ENCODE assay signal across 17 cellular contexts in the genomic region with DNA sequence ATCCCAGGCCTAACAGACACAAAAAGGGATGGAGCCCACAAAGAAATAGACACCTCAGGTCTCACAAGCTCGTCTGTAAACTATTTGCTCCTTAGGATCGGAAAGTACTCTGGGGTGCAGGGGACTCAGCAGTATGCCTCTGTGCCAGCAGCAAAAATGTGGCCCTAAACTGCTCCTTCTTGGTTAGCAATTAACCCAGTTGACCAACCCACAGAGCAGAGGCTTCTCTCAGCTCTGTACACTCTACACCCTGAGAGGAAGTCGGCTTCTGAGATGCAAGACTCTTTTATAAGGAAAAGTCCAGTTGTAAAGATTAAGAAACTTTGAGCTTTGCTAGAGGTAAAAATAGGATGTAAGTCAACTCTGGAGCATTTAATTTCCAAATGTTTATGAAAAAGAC.
A peak's percentile ranks its signal among the peaks of the same experiment; 100 is the strongest.
DNase-seq lines count a peak whose midpoint lies in the region; ATAC-seq and TF ChIP-seq lines count a peak whose summit lies in the region.
"Had no signal": no experiment of that assay in that cellular context is flagged by ENCODE, and none has a peak within 500 bp of the region (broad histone marks: within the 10 kb centered on the region; RNA-seq: fewer than 3 reads in every experiment).

No MANE protein-coding gene starts in this region.

- H3K27me3 ChIP-seq in DND-41 (ENCODE audit: insufficient read depth, low read length, poor library complexity) = no peaks in the 10 kb centered on the region
- H3K27me3 ChIP-seq: pancreas, spleen, suprapubic skin had no signal

- H3K9me3 Mint-ChIP-seq in stimulated activated naive CD8-positive, alpha-beta T cell treated with anti-CD3 and anti-CD28 coated beads, Interleukin-15, amount 100 ng/mL, for 72 hours = no peaks in the 10 kb centered on the region

- H3K79me2 ChIP-seq in DND-41 (ENCODE audit: insufficient read depth, low read length) = no peaks in the 10 kb centered on the region

- TF ChIP-seq CTCF in DND-41 (IDR thresholded peaks at IDR 0.05; ENCODE audit: borderline replicate concordance, extremely low read depth, low read length, poor library complexity, severe bottlenecking) = no peak

- no peak overlapping the region for H3K4me2 ChIP-seq in DND-41 (ENCODE audit: insufficient read depth, low read length)

- H3K27me3 Mint-ChIP-seq in stimulated activated naive CD8-positive, alpha-beta T cell treated with anti-CD3 and anti-CD28 coated beads, Interleukin-15, amount 100 ng/mL, for 72 hours = no peaks in the 10 kb centered on the region
- H3K27me3 Mint-ChIP-seq: activated naive CD8-positive, alpha-beta T cell had no signal

- H3K4me1 ChIP-seq in DND-41 (ENCODE audit: insufficient read depth, low read length) = peaks cover 77% of the 10 kb centered on the region
- H3K4me1 ChIP-seq: pancreas, suprapubic skin had no signal

- no peaks in the 10 kb centered on the region for H3K36me3 ChIP-seq in DND-41 (ENCODE audit: insufficient read depth, low read length)
- H3K36me3 ChIP-seq: pancreas, spleen, suprapubic skin had no signal

- H3K27ac ChIP-seq in DND-41 (ENCODE audit: low read length) = peak overlapping the region; percentile 84
- H3K27ac ChIP-seq: pancreas, spleen, suprapubic skin had no signal

- H3K27ac Mint-ChIP-seq in stimulated activated naive CD8-positive, alpha-beta T cell treated with anti-CD3 and anti-CD28 coated beads, Interleukin-15, amount 100 ng/mL, for 72 hours = no peak overlapping the region
- H3K27ac Mint-ChIP-seq: activated naive CD8-positive, alpha-beta T cell had no signal

- peak overlapping the region; percentile 34 for H3K9ac ChIP-seq in DND-41 (ENCODE audit: low read depth, low read length)

- H3K4me1 Mint-ChIP-seq in stimulated activated naive CD8-positive, alpha-beta T cell treated with anti-CD3 and anti-CD28 coated beads, Interleukin-15, amount 100 ng/mL, for 72 hours = peaks cover 6% of the 10 kb centered on the region

- DNase-seq in DND-41 = no peak
- no peak for DNase-seq in stimulated activated naive CD8-positive, alpha-beta T cell treated with anti-CD3 and anti-CD28 coated beads, Interleukin-15, amount 100 ng/mL, for 72 hours
- DNase-seq in NCI-H524 (lab: John Stamatoyannopoulos, UW) = no peak
- DNase-seq in NCI-H526 treated with DMSO at 0.1 percent for 48 hours (lab: John Stamatoyannopoulos, UW) = no peak
- DNase-seq in NCI-H146 treated with DMSO at 0.1 percent for 48 hours (lab: John Stamatoyannopoulos, UW; ENCODE audit: unreplicated experiment) = no peak
- DNase-seq: NCI-H1417 treated with DMSO at 0.1 percent for 48 hours, NCI-H446, OCI-M1, pancreas, spleen had no signal

- no peaks in the 10 kb centered on the region for H3K9me3 ChIP-seq in DND-41 (ENCODE audit: insufficient read depth, low read length, severe bottlenecking)
- H3K9me3 ChIP-seq: pancreas, spleen, suprapubic skin had no signal

- no peak for ATAC-seq in DND-41 (ENCODE audit: insufficient read depth, low read depth)
- ATAC-seq in GM19438 (IDR thresholded peaks at IDR 0.05; ENCODE audit: low read depth, unreplicated experiment) = peak; percentile 87
- peak; percentile 75 for ATAC-seq in HG02798 (IDR thresholded peaks at IDR 0.05; ENCODE audit: poor library complexity, unreplicated experiment)
- peak; percentile 85 for ATAC-seq in HG03571 (IDR thresholded peaks at IDR 0.05; ENCODE audit: unreplicated experiment)
- ATAC-seq in stimulated activated naive CD8-positive, alpha-beta T cell treated with anti-CD3 and anti-CD28 coated beads, Interleukin-15, amount 100 ng/mL, for 72 hours = no peak
- ATAC-seq: activated CD4-positive, CD25-positive, alpha-beta regulatory T cell treated with anti-CD3 and anti-CD28 coated beads, Interleukin-2, amount 50 U/mL, for 24 hours; K562; pancreas had no signal

- no peak overlapping the region for H3K4me3 ChIP-seq in DND-41 (ENCODE audit: low read depth in 1 of 2, low read length in 2 of 2)
- H3K4me3 ChIP-seq: K562, pancreas, spleen, suprapubic skin had no signal

- H2AFZ ChIP-seq in DND-41 (ENCODE audit: low read depth, low read length) = no peak overlapping the region

- no peak overlapping the region for H3K4me3 Mint-ChIP-seq in stimulated activated naive CD8-positive, alpha-beta T cell treated with anti-CD3 and anti-CD28 coated beads, Interleukin-15, amount 100 ng/mL, for 72 hours
- H3K4me3 Mint-ChIP-seq: activated naive CD8-positive, alpha-beta T cell had no signal

- H4K20me1 ChIP-seq in DND-41 (ENCODE audit: insufficient read depth, low read length) = no peaks in the 10 kb centered on the region

Comparison
In these comparisons a context has a peak if more than half of its experiments do, and no peak if none do; other contexts are left out.
1. ATAC-seq: peak in GM19438 (single experiment), HG02798 (single experiment) and HG03571 (single experiment); none in DND-41 (single experiment) and stimulated activated naive CD8-positive, alpha-beta T cell treated with anti-CD3 and anti-CD28 coated beads, Interleukin-15, amount 100 ng/mL, for 72 hours (single experiment).